In the genomic region with DNA sequence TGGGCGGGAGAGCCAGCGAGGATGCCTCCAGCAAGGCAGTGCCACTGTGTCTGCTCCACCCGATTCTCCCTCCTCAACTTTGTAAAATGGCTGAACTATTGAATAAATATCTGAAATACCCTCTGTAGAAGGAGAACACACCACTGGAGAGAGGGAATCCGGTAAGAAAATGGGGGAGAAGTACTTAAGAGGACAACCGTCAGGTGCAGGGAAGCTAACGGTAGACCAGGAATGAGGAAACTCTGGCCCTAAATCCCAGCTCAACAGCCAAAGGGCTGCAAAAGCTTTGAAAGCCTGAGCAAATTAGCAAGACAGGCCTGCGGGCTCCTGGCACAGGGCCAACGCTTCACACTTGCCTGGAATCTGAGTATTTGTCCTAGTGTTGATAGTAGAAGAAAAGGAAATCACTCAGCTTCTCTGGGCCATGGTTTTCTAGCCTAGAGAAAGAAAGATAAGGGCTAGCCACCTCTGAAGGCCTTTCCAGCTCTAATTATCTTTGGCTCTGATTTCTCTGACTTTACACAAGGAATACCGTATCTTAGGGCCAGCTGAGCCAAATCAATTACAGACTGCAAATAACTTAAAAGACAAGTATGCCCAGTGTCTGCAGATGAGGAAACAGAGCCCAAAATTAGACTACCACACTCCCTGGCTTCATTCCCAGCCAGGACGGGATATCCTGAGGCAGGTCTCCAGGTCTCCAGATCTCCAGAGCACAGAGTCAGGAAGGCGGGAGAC, we compare ENCODE assay signal across 1 cellular context.
TF ChIP-seq lines count a peak whose summit lies in the region.

No MANE protein-coding gene starts in this region.

TF ChIP-seq in GM12878, 131 proteins besides CTCF, POLR2A, EP300 and RAD21:
- TF ChIP-seq PRDM15 (CRISPR knock-in tag; IDR thresholded peaks at IDR 0.05), result no peak
- no peak for TF ChIP-seq BRCA1 (IDR thresholded peaks at IDR 0.05; ENCODE audit: low read depth, low read length)
- TF ChIP-seq RELA (IDR thresholded peaks at IDR 0.05; ENCODE audit: borderline replicate concordance, partially characterized antibody), result no peak
- TF ChIP-seq JUND (IDR thresholded peaks at IDR 0.05; ENCODE audit: low read depth, low read length), result no peak
- TF ChIP-seq YBX1 (IDR thresholded peaks at IDR 0.05), result no peak
- TF ChIP-seq SPI1 (IDR thresholded peaks at IDR 0.05; ENCODE audit: borderline replicate concordance, insufficient read depth, low read depth, low read length), result no peak
- TF ChIP-seq, protein P1, sequence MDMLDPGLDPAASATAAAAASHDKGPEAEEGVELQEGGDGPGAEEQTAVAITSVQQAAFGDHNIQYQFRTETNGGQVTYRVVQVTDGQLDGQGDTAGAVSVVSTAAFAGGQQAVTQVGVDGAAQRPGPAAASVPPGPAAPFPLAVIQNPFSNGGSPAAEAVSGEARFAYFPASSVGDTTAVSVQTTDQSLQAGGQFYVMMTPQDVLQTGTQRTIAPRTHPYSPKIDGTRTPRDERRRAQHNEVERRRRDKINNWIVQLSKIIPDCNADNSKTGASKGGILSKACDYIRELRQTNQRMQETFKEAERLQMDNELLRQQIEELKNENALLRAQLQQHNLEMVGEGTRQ (IDR thresholded peaks at IDR 0.05; ENCODE audit: borderline replicate concordance, low read depth, low read length), result no peak
- no peak for TF ChIP-seq E2F8 (IDR thresholded peaks at IDR 0.05; ENCODE audit: low read depth, partially characterized antibody)
- no peak for TF ChIP-seq ZBTB11 (CRISPR knock-in tag; IDR thresholded peaks at IDR 0.05)
- TF ChIP-seq FOXK2 (IDR thresholded peaks at IDR 0.05), result no peak
- TF ChIP-seq BMI1 (IDR thresholded peaks at IDR 0.05; ENCODE audit: borderline replicate concordance), result no peak
- no peak for TF ChIP-seq TCF3 (IDR thresholded peaks at IDR 0.05; ENCODE audit: borderline replicate concordance, insufficient read depth, low read depth, low read length)
